ENCODE assay signal across 15 cellular contexts in genomic region chr5:53303105-53303504, GRCh38.
DNase-seq lines count a peak whose midpoint lies in the region; ATAC-seq and TF ChIP-seq lines count a peak whose summit lies in the region.
"Had no signal": no experiment of that assay in that cellular context is flagged by ENCODE, and none has a peak within 500 bp of the region (broad histone marks: within the 10 kb centered on the region; RNA-seq: fewer than 3 reads in every experiment).

No MANE protein-coding gene starts in this region.

- no peak overlapping the region for H3K4me3 Mint-ChIP-seq in activated T-cell treated with anti-CD3 and anti-CD28 coated beads, Interleukin-2, amount 50 U/mL, for 4 hours
- H3K4me3 Mint-ChIP-seq in stimulated activated naive CD8-positive, alpha-beta T cell treated with anti-CD3 and anti-CD28 coated beads, Interleukin-15, Interleukin-2, amounts not matched to agents 100 ng/mL and 50 ng/mL, for 24 hours: no peak overlapping the region
- no peak overlapping the region for H3K4me3 Mint-ChIP-seq in CD4-positive, alpha-beta memory T cell
- H3K4me3 Mint-ChIP-seq in CD8-positive, alpha-beta T cell: no peak overlapping the region
- H3K4me3 Mint-ChIP-seq: neural progenitor cell had no signal

- no peaks in the 10 kb centered on the region for H3K9me3 ChIP-seq in CD4-positive, alpha-beta memory T cell (ENCODE audit: control insufficient read depth in 1 of 2, low read length in 2 of 2)
- H3K9me3 ChIP-seq in CD8-positive, alpha-beta T cell (ENCODE audit: low read length): no peaks in the 10 kb centered on the region
- H3K9me3 ChIP-seq: adrenal gland, BLaER1 had no signal

- H3K9me3 Mint-ChIP-seq in activated T-cell treated with anti-CD3 and anti-CD28 coated beads, Interleukin-2, amount 50 U/mL, for 4 hours: peaks cover 13% of the 10 kb centered on the region
- peaks cover 13% of the 10 kb centered on the region for H3K9me3 Mint-ChIP-seq in stimulated activated naive CD8-positive, alpha-beta T cell treated with anti-CD3 and anti-CD28 coated beads, Interleukin-15, Interleukin-2, amounts not matched to agents 100 ng/mL and 50 ng/mL, for 24 hours
- H3K9me3 Mint-ChIP-seq in CD4-positive, alpha-beta memory T cell: peaks cover 0 to 9% (median 3%) of the 10 kb centered on the region in 8 donors
- peaks cover 5% of the 10 kb centered on the region for H3K9me3 Mint-ChIP-seq in CD8-positive, alpha-beta T cell

- no peaks in the 10 kb centered on the region for H3K27me3 ChIP-seq in CD4-positive, alpha-beta memory T cell (ENCODE audit: insufficient read depth, low read length)
- H3K27me3 ChIP-seq in CD8-positive, alpha-beta T cell (ENCODE audit: insufficient read depth, low read length): no peaks in the 10 kb centered on the region
- H3K27me3 ChIP-seq: adrenal gland, BLaER1, neural progenitor cell, SJCRH30 had no signal

- CTCF ChIA-PET in CD4-positive, alpha-beta memory T cell (lab: Charles Lee; ENCODE audit: partially characterized antibody): no interaction called here
- CTCF ChIA-PET in CD8-positive, alpha-beta T cell (lab: Charles Lee): no interaction called here

- no peak overlapping the region for H3K27ac ChIP-seq in CD4-positive, alpha-beta memory T cell (ENCODE audit: low read depth, low read length)
- no peak overlapping the region for H3K27ac ChIP-seq in CD8-positive, alpha-beta T cell (ENCODE audit: low read depth, low read length)
- H3K27ac ChIP-seq: adrenal gland, BLaER1, neural progenitor cell, SJCRH30 had no signal

- DNase-seq in activated T-cell treated with anti-CD3 and anti-CD28 coated beads, Interleukin-2, amount 50 U/mL, for 4 hours: no peak
- no peak for DNase-seq in activated T-cell treated with anti-CD3 and anti-CD28 coated beads, Interleukin-2, amount 50 U/mL, for 48 hours
- DNase-seq in RKO (ENCODE audit: low spot score): peak; percentile 75
- DNase-seq in fibroblast of gingiva (ENCODE audit: low read depth): peak; percentile 24
- DNase-seq in CD4-positive, alpha-beta memory T cell: no peak
- DNase-seq in CD8-positive, alpha-beta T cell: no peak
- DNase-seq: activated CD4-positive, alpha-beta T cell treated with anti-CD3 and anti-CD28 coated beads for 4 hours; adrenal gland; left cardiac atrium; SJCRH30; stimulated activated naive CD4-positive, alpha-beta T cell treated with Interleukin-2 at 50 U/mL for 16 hours had no signal

- peak; percentile 92 to 93 for ATAC-seq in activated T-cell treated with anti-CD3 and anti-CD28 coated beads, Interleukin-2, amount 50 U/mL, for 4 hours
- no peak for ATAC-seq in GM19395 (IDR thresholded peaks at IDR 0.05; ENCODE audit: unreplicated experiment)
- no peak for ATAC-seq in CD8-positive, alpha-beta T cell

- POLR2A ChIA-PET in CD4-positive, alpha-beta memory T cell (lab: Charles Lee; ENCODE audit: partially characterized antibody): no interaction called here
- POLR2A ChIA-PET in CD8-positive, alpha-beta T cell (lab: Charles Lee): no interaction called here

- H3K27ac Mint-ChIP-seq in stimulated activated naive CD8-positive, alpha-beta T cell treated with anti-CD3 and anti-CD28 coated beads, Interleukin-15, Interleukin-2, amounts not matched to agents 100 ng/mL and 50 ng/mL, for 24 hours: peak overlapping the region; percentile 7
- H3K27ac Mint-ChIP-seq in CD4-positive, alpha-beta memory T cell: no peak overlapping the region
- no peak overlapping the region for H3K27ac Mint-ChIP-seq in CD8-positive, alpha-beta T cell
- H3K27ac Mint-ChIP-seq: neural progenitor cell had no signal

- H3K36me3 Mint-ChIP-seq in activated T-cell treated with anti-CD3 and anti-CD28 coated beads, Interleukin-2, amount 50 U/mL, for 4 hours (ENCODE audit: insufficient read depth): no peaks in the 10 kb centered on the region
- H3K36me3 Mint-ChIP-seq in stimulated activated naive CD8-positive, alpha-beta T cell treated with anti-CD3 and anti-CD28 coated beads, Interleukin-15, Interleukin-2, amounts not matched to agents 100 ng/mL and 50 ng/mL, for 24 hours (ENCODE audit: low read depth): no peaks in the 10 kb centered on the region
- H3K36me3 Mint-ChIP-seq in CD4-positive, alpha-beta memory T cell: no peaks in the 10 kb centered on the region
- H3K36me3 Mint-ChIP-seq in CD8-positive, alpha-beta T cell: no peaks in the 10 kb centered on the region

- peaks cover 7% of the 10 kb centered on the region for H3K4me1 Mint-ChIP-seq in activated T-cell treated with anti-CD3 and anti-CD28 coated beads, Interleukin-2, amount 50 U/mL, for 4 hours (ENCODE audit: low read depth)
- peaks cover 19% of the 10 kb centered on the region for H3K4me1 Mint-ChIP-seq in stimulated activated naive CD8-positive, alpha-beta T cell treated with anti-CD3 and anti-CD28 coated beads, Interleukin-15, Interleukin-2, amounts not matched to agents 100 ng/mL and 50 ng/mL, for 24 hours (ENCODE audit: low read depth)
- no peaks in the 10 kb centered on the region for H3K4me1 Mint-ChIP-seq in CD4-positive, alpha-beta memory T cell
- no peaks in the 10 kb centered on the region for H3K4me1 Mint-ChIP-seq in CD8-positive, alpha-beta T cell (ENCODE audit: low read depth)
- H3K4me1 Mint-ChIP-seq: neural progenitor cell had no signal

- H3K4me1 ChIP-seq in CD4-positive, alpha-beta memory T cell (ENCODE audit: insufficient read depth, low read length): no peaks in the 10 kb centered on the region
- no peaks in the 10 kb centered on the region for H3K4me1 ChIP-seq in CD8-positive, alpha-beta T cell (ENCODE audit: insufficient read depth, low read length)
- H3K4me1 ChIP-seq: adrenal gland, BLaER1, neural progenitor cell, SJCRH30 had no signal

- no peak for TF ChIP-seq CTCF in CD8-positive, alpha-beta T cell (IDR thresholded peaks at IDR 0.05)

- H3K36me3 ChIP-seq in CD4-positive, alpha-beta memory T cell (ENCODE audit: insufficient read depth, low read length): no peaks in the 10 kb centered on the region
- H3K36me3 ChIP-seq in CD8-positive, alpha-beta T cell (ENCODE audit: insufficient read depth, low read length): no peaks in the 10 kb centered on the region
- H3K36me3 ChIP-seq: adrenal gland, BLaER1, neural progenitor cell, SJCRH30 had no signal

- H3K27me3 Mint-ChIP-seq in activated T-cell treated with anti-CD3 and anti-CD28 coated beads, Interleukin-2, amount 50 U/mL, for 4 hours (ENCODE audit: low read depth): peaks cover 7% of the 10 kb centered on the region
- peaks cover 3% of the 10 kb centered on the region for H3K27me3 Mint-ChIP-seq in stimulated activated naive CD8-positive, alpha-beta T cell treated with anti-CD3 and anti-CD28 coated beads, Interleukin-15, Interleukin-2, amounts not matched to agents 100 ng/mL and 50 ng/mL, for 24 hours
- H3K27me3 Mint-ChIP-seq in CD4-positive, alpha-beta memory T cell: peaks cover 0 to 3% of the 10 kb centered on the region in 2 donors
- H3K27me3 Mint-ChIP-seq in CD8-positive, alpha-beta T cell (ENCODE audit: low read depth): no peaks in the 10 kb centered on the region

- H3K4me3 ChIP-seq in CD4-positive, alpha-beta memory T cell (ENCODE audit: low read length in 2 of 2): no peak overlapping the region
- no peak overlapping the region for H3K4me3 ChIP-seq in CD8-positive, alpha-beta T cell (ENCODE audit: low read depth, low read length)
- H3K4me3 ChIP-seq: adrenal gland, BLaER1, neural progenitor cell, SJCRH30 had no signal

- intact Hi-C loops in CD4-positive, alpha-beta memory T cell (cut with micrococcal nuclease): no loop called here
- intact Hi-C loops in CD8-positive, alpha-beta T cell (cut with DNase I, micrococcal nuclease): no loop called here

Comparison
In these comparisons a context has a peak if more than half of its experiments do, and no peak if none do; other contexts are left out.
1. ATAC-seq: peak in activated T-cell treated with anti-CD3 and anti-CD28 coated beads, Interleukin-2, amount 50 U/mL, for 4 hours (2 of 2); none in GM19395 (single experiment) and CD8-positive, alpha-beta T cell (single experiment).
2. DNase-seq: peak in RKO (single experiment) and fibroblast of gingiva (single experiment); none in activated T-cell treated with anti-CD3 and anti-CD28 coated beads, Interleukin-2, amount 50 U/mL, for 4 hours (single experiment), activated T-cell treated with anti-CD3 and anti-CD28 coated beads, Interleukin-2, amount 50 U/mL, for 48 hours (0 of 2), CD4-positive, alpha-beta memory T cell (0 of 5) and CD8-positive, alpha-beta T cell (0 of 7).